Comparison of ENCODE assay signal across 1 cellular context in the genomic region with DNA sequence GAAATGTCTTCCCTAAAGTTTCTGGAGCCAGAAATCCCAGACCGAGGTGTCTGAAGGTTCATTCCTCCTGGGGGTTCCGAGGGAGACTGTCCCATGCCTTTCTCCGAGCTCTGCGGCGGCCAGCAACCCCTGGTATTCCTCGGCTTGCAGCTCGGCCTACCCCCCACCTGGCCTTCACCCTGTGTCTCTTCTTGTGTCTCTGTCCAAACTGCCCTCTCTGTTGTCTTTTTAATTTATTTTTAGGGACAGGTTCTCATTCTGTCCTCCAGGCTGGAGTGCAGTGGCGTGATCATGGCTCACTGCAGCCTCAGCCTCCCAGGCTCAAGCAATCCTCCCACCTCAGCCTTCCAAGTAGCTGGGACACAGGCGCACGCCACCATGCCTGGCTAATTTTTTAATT.
TF ChIP-seq lines count a peak whose summit lies in the region.

No MANE protein-coding gene starts in this region.

TF ChIP-seq in WTC11, 78 proteins besides CTCF, POLR2A, EP300 and RAD21 (continued from another document):
- TF ChIP-seq, protein P1, sequence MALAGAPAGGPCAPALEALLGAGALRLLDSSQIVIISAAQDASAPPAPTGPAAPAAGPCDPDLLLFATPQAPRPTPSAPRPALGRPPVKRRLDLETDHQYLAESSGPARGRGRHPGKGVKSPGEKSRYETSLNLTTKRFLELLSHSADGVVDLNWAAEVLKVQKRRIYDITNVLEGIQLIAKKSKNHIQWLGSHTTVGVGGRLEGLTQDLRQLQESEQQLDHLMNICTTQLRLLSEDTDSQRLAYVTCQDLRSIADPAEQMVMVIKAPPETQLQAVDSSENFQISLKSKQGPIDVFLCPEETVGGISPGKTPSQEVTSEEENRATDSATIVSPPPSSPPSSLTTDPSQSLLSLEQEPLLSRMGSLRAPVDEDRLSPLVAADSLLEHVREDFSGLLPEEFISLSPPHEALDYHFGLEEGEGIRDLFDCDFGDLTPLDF (CRISPR knock-in tag; IDR thresholded peaks at IDR 0.05) = no peak
